In genomic region chr10:24973163-24973562, GRCh38 we compare ENCODE assay signal across 24 cellular contexts. TPM values are rescaled to one million over a fixed set of nuclear protein-coding genes. Genes with fewer than 3 reads are reported as not detected.
"Had no signal": no experiment of that assay in that cellular context is flagged by ENCODE, and none has a peak within 500 bp of the region (broad histone marks: within the 10 kb centered on the region; RNA-seq: fewer than 3 reads in every experiment).

No MANE protein-coding gene starts in this region.

- H3K4me3 Mint-ChIP-seq: natural killer cell; neural progenitor cell; stimulated activated naive B cell treated with anti-CD40 and anti-IgM and Interleukin-4, amounts not matched to agents 10 μg/mL and 1 μg/mL and 100 μg/mL, for 72 hours; stimulated activated naive CD8-positive, alpha-beta T cell treated with anti-CD3 and anti-CD28 coated beads, Interleukin-15, amount 100 ng/mL, for 72 hours had no signal

- H3K27ac ChIP-seq: coronary artery, dorsolateral prefrontal cortex, esophagus muscularis mucosa, gastrocnemius medialis, heart right ventricle, neural progenitor cell, pancreas, prostate gland, testis, tibial nerve had no signal

- H3K4me2 ChIP-seq: neural progenitor cell had no signal

- H3K27me3 ChIP-seq: dorsolateral prefrontal cortex, esophagus muscularis mucosa, gastrocnemius medialis, heart right ventricle, neural progenitor cell, pancreas, testis, tibial nerve had no signal

- H3K4me3 ChIP-seq: coronary artery, dorsolateral prefrontal cortex, esophagus muscularis mucosa, gastrocnemius medialis, heart right ventricle, mucosa of descending colon, neural progenitor cell, pancreas, prostate gland, testis, tibial nerve had no signal

- H3K9me3 ChIP-seq: esophagus muscularis mucosa, gastrocnemius medialis, heart right ventricle, mucosa of descending colon, pancreas, prostate gland, testis, tibial nerve had no signal

- H3K9ac ChIP-seq: neural progenitor cell had no signal

- H3K27ac Mint-ChIP-seq: natural killer cell; neural progenitor cell; stimulated activated naive B cell treated with anti-CD40 and anti-IgM and Interleukin-4, amounts not matched to agents 10 μg/mL and 1 μg/mL and 100 μg/mL, for 72 hours; stimulated activated naive CD8-positive, alpha-beta T cell treated with anti-CD3 and anti-CD28 coated beads, Interleukin-15, amount 100 ng/mL, for 72 hours had no signal

- H2AFZ ChIP-seq: neural progenitor cell had no signal

- H3K9me3 Mint-ChIP-seq: natural killer cell; neural progenitor cell; stimulated activated naive CD8-positive, alpha-beta T cell treated with anti-CD3 and anti-CD28 coated beads, Interleukin-15, amount 100 ng/mL, for 72 hours had no signal

- FAIRE-seq: endometrium, islet of Langerhans, pancreas had no signal

- H3K36me3 ChIP-seq: esophagus muscularis mucosa, gastrocnemius medialis, heart right ventricle, neural progenitor cell, pancreas, prostate gland, tibial nerve had no signal

- DNase-seq: dorsolateral prefrontal cortex; effector CD8-positive, alpha-beta T cell; gastrocnemius medialis; heart right ventricle; hypothalamus; kidney glomerular epithelial cell; mucosa of descending colon; natural killer cell; nucleus accumbens; pancreas; stimulated activated CD4-positive, alpha-beta T cell treated with anti-CD3 and anti-CD28 coated beads, Interleukin-2, amount 100 ng/mL, for 24 hours; stimulated activated CD4-positive, alpha-beta T cell treated with anti-CD3 and anti-CD28 coated beads, Interleukin-4, amount 100 ng/mL, for 4 hours; stimulated activated naive B cell treated with anti-CD40 and anti-IgM and Interleukin-4, amounts not matched to agents 10 μg/mL and 1 μg/mL and 100 μg/mL, for 72 hours; stimulated activated naive CD8-positive, alpha-beta T cell treated with anti-CD3 and anti-CD28 coated beads, Interleukin-15, amount 100 ng/mL, for 72 hours; testis had no signal

- H3K4me1 Mint-ChIP-seq: natural killer cell; stimulated activated naive B cell treated with anti-CD40 and anti-IgM and Interleukin-4, amounts not matched to agents 10 μg/mL and 1 μg/mL and 100 μg/mL, for 72 hours; stimulated activated naive CD8-positive, alpha-beta T cell treated with anti-CD3 and anti-CD28 coated beads, Interleukin-15, amount 100 ng/mL, for 72 hours had no signal

- H3K4me1 ChIP-seq: pancreas, prostate gland, testis, tibial nerve had no signal

- H3K36me3 Mint-ChIP-seq: natural killer cell; neural progenitor cell; stimulated activated naive B cell treated with anti-CD40 and anti-IgM and Interleukin-4, amounts not matched to agents 10 μg/mL and 1 μg/mL and 100 μg/mL, for 72 hours had no signal

- H3K27me3 Mint-ChIP-seq: stimulated activated naive CD8-positive, alpha-beta T cell treated with anti-CD3 and anti-CD28 coated beads, Interleukin-15, amount 100 ng/mL, for 72 hours had no signal

- ATAC-seq: gastrocnemius medialis; heart right ventricle; mucosa of descending colon; natural killer cell; pancreas; sciatic nerve; stimulated activated naive B cell treated with anti-CD40 and anti-IgM and Interleukin-4, amounts not matched to agents 10 μg/mL and 1 μg/mL and 100 μg/mL, for 72 hours; stimulated activated naive CD8-positive, alpha-beta T cell treated with anti-CD3 and anti-CD28 coated beads, Interleukin-15, amount 100 ng/mL, for 72 hours had no signal

RNA-seq across cellular contexts. Expression of gene ENKUR, which starts 42.8 kb away (rescaled TPM):
- total RNA-seq: gastrocnemius medialis, heart right ventricle, tibial nerve, ureter had no signal
